22 cellular contexts compared by ENCODE assay signal in genomic region chr16:50724237-50724747, GRCh38. TPM values are rescaled to one million over a fixed set of nuclear protein-coding genes. Genes with fewer than 3 reads are reported as not detected.
DNase-seq lines count a peak whose midpoint lies in the region; ATAC-seq and TF ChIP-seq lines count a peak whose summit lies in the region.
"Had no signal": no experiment of that assay in that cellular context is flagged by ENCODE, and none has a peak within 500 bp of the region (broad histone marks: within the 10 kb centered on the region; RNA-seq: fewer than 3 reads in every experiment).

No MANE protein-coding gene starts in this region.

- no peaks in the 10 kb centered on the region for H3K36me3 ChIP-seq in MG63
- H3K36me3 ChIP-seq: BE2C had no signal

- peaks cover 10% of the 10 kb centered on the region for H3K9me3 Mint-ChIP-seq in CD4-positive, alpha-beta T cell

- H3K9me3 ChIP-seq in CD4-positive, alpha-beta T cell (ENCODE audit: control insufficient read depth, low read length) = peaks cover 13% of the 10 kb centered on the region
- no peaks in the 10 kb centered on the region for H3K9me3 ChIP-seq in MG63
- H3K9me3 ChIP-seq: BE2C, psoas muscle, suprapubic skin had no signal

- peaks cover 34% of the 10 kb centered on the region for H3K36me3 Mint-ChIP-seq in CD4-positive, alpha-beta T cell (ENCODE audit: low read depth)

- no peak overlapping the region for H3K27ac Mint-ChIP-seq in CD4-positive, alpha-beta T cell

- DNase-seq in CD4-positive, alpha-beta T cell = no peak
- DNase-seq in GM12865 (ENCODE audit: low read depth) = peak; percentile 47
- DNase-seq in SW480 (ENCODE audit: low spot score) = peak; percentile 13
- DNase-seq in kidney tubule cell (ENCODE audit: low spot score) = peak; percentile 10
- no peak for DNase-seq in GM10248 (ENCODE audit: extremely low spot score)
- DNase-seq in MG63 = no peak
- DNase-seq in NCI-H1436 treated with DMSO at 0.1 percent for 48 hours (lab: John Stamatoyannopoulos, UW) = no peak
- DNase-seq: activated CD8-positive, alpha-beta memory T cell treated with anti-CD3 and anti-CD28 coated beads, Interleukin-2, amount 50 U/mL, for 4 hours; BE2C; kidney; NCI-H1436; psoas muscle; small intestine; stimulated activated CD4-positive, alpha-beta T cell treated with anti-CD3 and anti-CD28 coated beads, Interleukin-4, amount 100 ng/mL, for 4 hours; T-helper 9 cell had no signal

- CTCF ChIA-PET in CD4-positive, alpha-beta T cell (lab: Charles Lee) = no interaction called here
- CTCF ChIA-PET in GM10248 (lab: Yijun Ruan, JAX) = interaction anchor here (1.1 to 2.5 kb wide), 4 partner anchors 25 to 84 kb away, joined by 3 to 10 read pairs (median 3); no protein-coding TSS in a partner anchor

- peak; percentile 63 for ATAC-seq in CD4-positive, alpha-beta T cell (ENCODE audit: poor library complexity)
- ATAC-seq: activated CD4-positive, CD25-positive, alpha-beta regulatory T cell treated with anti-CD3 and anti-CD28 coated beads, Interleukin-2, amount 50 U/mL, for 24 hours; psoas muscle had no signal

- intact Hi-C loops in CD4-positive, alpha-beta T cell (cut with DNase I, micrococcal nuclease) = no loop called here

- peaks cover 28% of the 10 kb centered on the region for H3K4me1 Mint-ChIP-seq in CD4-positive, alpha-beta T cell (ENCODE audit: low read depth)
- H3K4me1 Mint-ChIP-seq: neural crest cell had no signal

- no peak overlapping the region for H3K4me3 Mint-ChIP-seq in CD4-positive, alpha-beta T cell
- H3K4me3 Mint-ChIP-seq: neural crest cell had no signal

- H3K4me3 ChIP-seq in GM12865 (ENCODE audit: low read depth, low read length) (no peak overlapping the region), MG63 (no peak overlapping the region)
- H3K4me3 ChIP-seq: hepatocyte, psoas muscle, SK-N-MC, suprapubic skin had no signal

- POLR2A ChIA-PET in CD4-positive, alpha-beta T cell (lab: Charles Lee) = interaction anchor here (0.7 to 1.5 kb wide), 2 partner anchors 17 to 20 kb away, joined by 3 to 4 read pairs; partner anchors contain the start of gene CYLD
- POLR2A ChIA-PET in GM10248 (lab: Yijun Ruan, JAX) = no interaction called here

- no peak overlapping the region for H3K27ac ChIP-seq in CD4-positive, alpha-beta T cell (ENCODE audit: low read depth, low read length)
- H3K27ac ChIP-seq: hepatocyte, KMS-11, psoas muscle, SK-N-MC, suprapubic skin had no signal

- TF ChIP-seq CTCF in CD4-positive, alpha-beta T cell (IDR thresholded peaks at IDR 0.05) = no peak
- no peak for TF ChIP-seq CTCF in GM12865 (IDR thresholded peaks at IDR 0.05; ENCODE audit: insufficient read depth, low read depth, low read length, missing control alignments)
- TF ChIP-seq CTCF in GM10248 (IDR thresholded peaks at IDR 0.05; ENCODE audit: control extremely low read depth, extremely low read depth, low read depth, missing control alignments) = no peak

- no peaks in the 10 kb centered on the region for H3K27me3 ChIP-seq in CD4-positive, alpha-beta T cell (ENCODE audit: control insufficient read depth, insufficient read depth, low read length)
- H3K27me3 ChIP-seq in MG63 = no peaks in the 10 kb centered on the region
- H3K27me3 ChIP-seq: BE2C, hepatocyte, suprapubic skin had no signal

- no peaks in the 10 kb centered on the region for H3K27me3 Mint-ChIP-seq in CD4-positive, alpha-beta T cell

RNA-seq across cellular contexts. Expression of gene CYLD, which starts 17.6 kb away (rescaled TPM):
- total RNA-seq in CD4-positive, alpha-beta T cell = 100 to 1,000 TPM; 360 to 373 TPM
- 8.3 and 33.8 TPM in 2 replicates for total RNA-seq in MG63 (2014; rRNA removed; shearing (Covaris generic); ENCODE audit: low replicate concordance)

RNA-seq across cellular contexts. Expression of gene NOD2, which starts 30.9 kb away (rescaled TPM):
- total RNA-seq in CD4-positive, alpha-beta T cell = 1 to 10 TPM; 4.5 to 5.3 TPM
- not detected in 2 replicates for total RNA-seq in MG63 (2014; rRNA removed; shearing (Covaris generic); ENCODE audit: low replicate concordance)
- total RNA-seq: astrocyte had no signal

RNA-seq across cellular contexts. Expression of gene SNX20, which starts 43.2 kb away (rescaled TPM):
- total RNA-seq in CD4-positive, alpha-beta T cell = 10 to 100 TPM; 26.6 TPM
- total RNA-seq in MG63 (2014; rRNA removed; shearing (Covaris generic); ENCODE audit: low replicate concordance) = not detected in 2 replicates
- total RNA-seq: astrocyte, hepatocyte, neural crest cell had no signal

Comparison
In these comparisons a context has a peak if more than half of its experiments do, and no peak if none do; other contexts are left out.
1. DNase-seq: peak in GM12865 (single experiment), SW480 (single experiment) and kidney tubule cell (single experiment); none in CD4-positive, alpha-beta T cell (0 of 10), GM10248 (single experiment), MG63 (single experiment) and NCI-H1436 treated with DMSO at 0.1 percent for 48 hours (single experiment).
2. RNA of gene CYLD, which starts 17.6 kb away (total RNA-seq): 360 to 373 TPM in CD4-positive, alpha-beta T cell; 8.3 to 33.8 TPM in MG63; every median in the first group is over 10 times any median in the second.
3. RNA of gene SNX20, which starts 43.2 kb away (total RNA-seq): 26.6 TPM in CD4-positive, alpha-beta T cell; not detected in MG63; every median in the first group is over 10 times any median in the second.